8 cellular contexts compared by ENCODE assay signal in genomic region chr14:97634786-97635185, GRCh38.
A peak's percentile ranks its signal among the peaks of the same experiment; 100 is the strongest.
DNase-seq lines count a peak whose midpoint lies in the region; ATAC-seq and TF ChIP-seq lines count a peak whose summit lies in the region.

No MANE protein-coding gene starts in this region.

- CTCF ChIA-PET in activated CD4-positive, alpha-beta T cell treated with anti-CD3 and anti-CD28 coated beads for 36 hours (lab: Charles Lee): no interaction called here

- H3K4me3 Mint-ChIP-seq in activated CD4-positive, alpha-beta T cell treated with anti-CD3 and anti-CD28 coated beads for 36 hours: peak overlapping the region; percentile 73

- H3K36me3 Mint-ChIP-seq in activated CD4-positive, alpha-beta T cell treated with anti-CD3 and anti-CD28 coated beads for 36 hours (ENCODE audit: low read depth): no peaks in the 10 kb centered on the region

- no peak for TF ChIP-seq EP300 in esophagus muscularis mucosa (IDR thresholded peaks at IDR 0.05)
- no peak for TF ChIP-seq EP300 in tibial nerve (IDR thresholded peaks at IDR 0.05)

- peak; percentile 55 for DNase-seq in activated CD4-positive, alpha-beta T cell treated with anti-CD3 and anti-CD28 coated beads for 36 hours
- DNase-seq in esophagus muscularis mucosa (ENCODE audit: extremely low spot score) (no peak), tibial nerve (ENCODE audit: low spot score in 2 of 2) (no peak), iPS-NIHi7 (ENCODE audit: extremely low spot score) (no peak), HuH-7 (ENCODE audit: low spot score) (no peak)
- DNase-seq in stimulated activated CD4-positive, alpha-beta T cell treated with anti-CD3 and anti-CD28 coated beads, Interleukin-4, amount 100 ng/mL, for 1 hour: peak; percentile 29

- H3K9me3 ChIP-seq in KOPT-K1 (ENCODE audit: insufficient read depth, low read length, poor library complexity, severe bottlenecking) (no peaks in the 10 kb centered on the region), esophagus muscularis mucosa (no peaks in the 10 kb centered on the region), tibial nerve (no peaks in the 10 kb centered on the region)

- POLR2A ChIA-PET in activated CD4-positive, alpha-beta T cell treated with anti-CD3 and anti-CD28 coated beads for 36 hours (lab: Charles Lee): interaction anchor here (0.6 kb wide), 1 partner anchor 43 kb away, joined by 5 read pairs; no protein-coding TSS in a partner anchor

- H3K27ac Mint-ChIP-seq in activated CD4-positive, alpha-beta T cell treated with anti-CD3 and anti-CD28 coated beads for 36 hours: peak overlapping the region; percentile 80

- ATAC-seq in activated CD4-positive, alpha-beta T cell treated with anti-CD3 and anti-CD28 coated beads for 36 hours: peak; percentile 58
- ATAC-seq in HG03432 (IDR thresholded peaks at IDR 0.05; ENCODE audit: unreplicated experiment): no peak

- no peaks in the 10 kb centered on the region for H3K9me3 Mint-ChIP-seq in activated CD4-positive, alpha-beta T cell treated with anti-CD3 and anti-CD28 coated beads for 36 hours (ENCODE audit: low read depth)

- TF ChIP-seq POLR2A in esophagus muscularis mucosa (IDR thresholded peaks at IDR 0.05; ENCODE audit: low read depth) (no peak), tibial nerve (IDR thresholded peaks at IDR 0.05) (no peak)

- H3K27me3 ChIP-seq in esophagus muscularis mucosa (peaks cover 0 to 10% (median 0%) of the 10 kb centered on the region in 4 donors), tibial nerve (no peaks in the 10 kb centered on the region)

- intact Hi-C loops in activated CD4-positive, alpha-beta T cell treated with anti-CD3 and anti-CD28 coated beads for 36 hours (cut with DNase I, micrococcal nuclease): no loop called here
- intact Hi-C loops in esophagus muscularis mucosa (cut with DNase I): no loop called here

- H3K4me3 ChIP-seq in esophagus muscularis mucosa: peak overlapping the region; percentile 29 to 46 (median 38)
- H3K4me3 ChIP-seq in tibial nerve: peak overlapping the region in 2 of 4 donors; percentile 13 to 38

- H3K4me1 Mint-ChIP-seq in activated CD4-positive, alpha-beta T cell treated with anti-CD3 and anti-CD28 coated beads for 36 hours: peaks cover 42% of the 10 kb centered on the region

- no peaks in the 10 kb centered on the region for H3K27me3 Mint-ChIP-seq in activated CD4-positive, alpha-beta T cell treated with anti-CD3 and anti-CD28 coated beads for 36 hours

- H3K36me3 ChIP-seq in KOPT-K1 (ENCODE audit: insufficient read depth, low read length): no peaks in the 10 kb centered on the region
- H3K36me3 ChIP-seq in esophagus muscularis mucosa: no peaks in the 10 kb centered on the region
- no peaks in the 10 kb centered on the region for H3K36me3 ChIP-seq in tibial nerve

- 26% methylated on average over 14 of the region's 14 CpGs for WGBS in esophagus muscularis mucosa
- 29 to 31% methylated on average over 14 of the region's 14 CpGs for WGBS in tibial nerve, 2 donors

- H3K27ac ChIP-seq in KOPT-K1 (ENCODE audit: low read depth, low read length, poor library complexity, severe bottlenecking) (peak overlapping the region; percentile 77), esophagus muscularis mucosa (replicated peaks in 1 of 4) (no peak overlapping the region), tibial nerve (no peak overlapping the region)

- H3K4me1 ChIP-seq in esophagus muscularis mucosa: peaks cover 0 to 9% (median 4%) of the 10 kb centered on the region in 4 donors
- peaks cover 0 to 12% (median 0%) of the 10 kb centered on the region in 4 donors for H3K4me1 ChIP-seq in tibial nerve

- no peak for TF ChIP-seq CTCF in esophagus muscularis mucosa (IDR thresholded peaks at IDR 0.05)
- TF ChIP-seq CTCF in tibial nerve (IDR thresholded peaks at IDR 0.05): no peak

Comparison
In these comparisons a context has a peak if more than half of its experiments do, and no peak if none do; other contexts are left out.
1. DNase-seq: peak in activated CD4-positive, alpha-beta T cell treated with anti-CD3 and anti-CD28 coated beads for 36 hours (single experiment) and stimulated activated CD4-positive, alpha-beta T cell treated with anti-CD3 and anti-CD28 coated beads, Interleukin-4, amount 100 ng/mL, for 1 hour (single experiment); none in esophagus muscularis mucosa (single experiment), tibial nerve (0 of 2), iPS-NIHi7 (single experiment) and HuH-7 (single experiment).